ENCODE assay signal across 2 cellular contexts in the genomic region with DNA sequence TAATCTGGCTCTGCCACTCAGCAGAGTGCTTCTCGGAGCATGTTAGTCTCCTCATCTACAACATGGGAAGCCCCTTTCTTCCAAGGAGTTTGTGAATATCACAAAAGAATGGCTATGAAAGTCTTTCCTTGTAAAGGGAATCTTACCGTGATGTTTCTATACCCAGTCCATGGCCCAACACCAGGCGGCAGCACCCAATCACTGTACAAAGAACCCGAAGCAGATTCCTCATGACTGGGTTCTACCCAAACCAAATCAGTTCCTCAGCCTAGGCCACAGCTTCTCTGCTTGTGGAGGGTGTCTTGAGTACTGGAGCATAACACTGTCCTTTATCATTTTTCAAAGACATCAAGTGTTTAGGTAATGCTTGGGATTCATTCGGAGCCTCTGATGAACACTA.
TF ChIP-seq lines count a peak whose summit lies in the region.

No MANE protein-coding gene starts in this region.

TF ChIP-seq in HCT116, 20 proteins besides CTCF, POLR2A, EP300 and RAD21:
- TF ChIP-seq CEBPB (IDR thresholded peaks at IDR 0.05; ENCODE audit: low read depth), result no peak
- no peak for TF ChIP-seq ZFX (IDR thresholded peaks at IDR 0.05)
- no peak for TF ChIP-seq TCF7L2 (IDR thresholded peaks at IDR 0.05; ENCODE audit: borderline replicate concordance, extremely low read depth, insufficient read depth, insufficient read length)
- no peak for TF ChIP-seq JUND (IDR thresholded peaks at IDR 0.05)
- no peak for TF ChIP-seq SP1 (IDR thresholded peaks at IDR 0.05; ENCODE audit: low read depth)
- TF ChIP-seq, protein P1, sequence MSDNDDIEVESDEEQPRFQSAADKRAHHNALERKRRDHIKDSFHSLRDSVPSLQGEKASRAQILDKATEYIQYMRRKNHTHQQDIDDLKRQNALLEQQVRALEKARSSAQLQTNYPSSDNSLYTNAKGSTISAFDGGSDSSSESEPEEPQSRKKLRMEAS (IDR thresholded peaks at IDR 0.05), result no peak
- TF ChIP-seq EGR1 (IDR thresholded peaks at IDR 0.05; ENCODE audit: low read depth), result no peak
- TF ChIP-seq YY1 (IDR thresholded peaks at IDR 0.05; ENCODE audit: extremely low read depth, insufficient replicate concordance, low read depth, low read length), result no peak
- TF ChIP-seq EZH2 (IDR thresholded peaks at IDR 0.05), result no peak
- TF ChIP-seq SIN3A (IDR thresholded peaks at IDR 0.05; ENCODE audit: low read depth), result no peak
- TF ChIP-seq, protein P2, sequence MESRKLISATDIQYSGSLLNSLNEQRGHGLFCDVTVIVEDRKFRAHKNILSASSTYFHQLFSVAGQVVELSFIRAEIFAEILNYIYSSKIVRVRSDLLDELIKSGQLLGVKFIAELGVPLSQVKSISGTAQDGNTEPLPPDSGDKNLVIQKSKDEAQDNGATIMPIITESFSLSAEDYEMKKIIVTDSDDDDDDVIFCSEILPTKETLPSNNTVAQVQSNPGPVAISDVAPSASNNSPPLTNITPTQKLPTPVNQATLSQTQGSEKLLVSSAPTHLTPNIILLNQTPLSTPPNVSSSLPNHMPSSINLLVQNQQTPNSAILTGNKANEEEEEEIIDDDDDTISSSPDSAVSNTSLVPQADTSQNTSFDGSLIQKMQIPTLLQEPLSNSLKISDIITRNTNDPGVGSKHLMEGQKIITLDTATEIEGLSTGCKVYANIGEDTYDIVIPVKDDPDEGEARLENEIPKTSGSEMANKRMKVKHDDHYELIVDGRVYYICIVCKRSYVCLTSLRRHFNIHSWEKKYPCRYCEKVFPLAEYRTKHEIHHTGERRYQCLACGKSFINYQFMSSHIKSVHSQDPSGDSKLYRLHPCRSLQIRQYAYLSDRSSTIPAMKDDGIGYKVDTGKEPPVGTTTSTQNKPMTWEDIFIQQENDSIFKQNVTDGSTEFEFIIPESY (IDR thresholded peaks at IDR 0.05; ENCODE audit: extremely low read depth, insufficient replicate concordance, low read length), result no peak
- TF ChIP-seq SRF (IDR thresholded peaks at IDR 0.05; ENCODE audit: low read depth), result no peak
- no peak for TF ChIP-seq ELF1 (IDR thresholded peaks at IDR 0.05; ENCODE audit: borderline replicate concordance, low read depth)
- no peak for TF ChIP-seq POLR2AphosphoS5 (IDR thresholded peaks at IDR 0.05; ENCODE audit: low read depth, low read length)
- TF ChIP-seq, protein P3, sequence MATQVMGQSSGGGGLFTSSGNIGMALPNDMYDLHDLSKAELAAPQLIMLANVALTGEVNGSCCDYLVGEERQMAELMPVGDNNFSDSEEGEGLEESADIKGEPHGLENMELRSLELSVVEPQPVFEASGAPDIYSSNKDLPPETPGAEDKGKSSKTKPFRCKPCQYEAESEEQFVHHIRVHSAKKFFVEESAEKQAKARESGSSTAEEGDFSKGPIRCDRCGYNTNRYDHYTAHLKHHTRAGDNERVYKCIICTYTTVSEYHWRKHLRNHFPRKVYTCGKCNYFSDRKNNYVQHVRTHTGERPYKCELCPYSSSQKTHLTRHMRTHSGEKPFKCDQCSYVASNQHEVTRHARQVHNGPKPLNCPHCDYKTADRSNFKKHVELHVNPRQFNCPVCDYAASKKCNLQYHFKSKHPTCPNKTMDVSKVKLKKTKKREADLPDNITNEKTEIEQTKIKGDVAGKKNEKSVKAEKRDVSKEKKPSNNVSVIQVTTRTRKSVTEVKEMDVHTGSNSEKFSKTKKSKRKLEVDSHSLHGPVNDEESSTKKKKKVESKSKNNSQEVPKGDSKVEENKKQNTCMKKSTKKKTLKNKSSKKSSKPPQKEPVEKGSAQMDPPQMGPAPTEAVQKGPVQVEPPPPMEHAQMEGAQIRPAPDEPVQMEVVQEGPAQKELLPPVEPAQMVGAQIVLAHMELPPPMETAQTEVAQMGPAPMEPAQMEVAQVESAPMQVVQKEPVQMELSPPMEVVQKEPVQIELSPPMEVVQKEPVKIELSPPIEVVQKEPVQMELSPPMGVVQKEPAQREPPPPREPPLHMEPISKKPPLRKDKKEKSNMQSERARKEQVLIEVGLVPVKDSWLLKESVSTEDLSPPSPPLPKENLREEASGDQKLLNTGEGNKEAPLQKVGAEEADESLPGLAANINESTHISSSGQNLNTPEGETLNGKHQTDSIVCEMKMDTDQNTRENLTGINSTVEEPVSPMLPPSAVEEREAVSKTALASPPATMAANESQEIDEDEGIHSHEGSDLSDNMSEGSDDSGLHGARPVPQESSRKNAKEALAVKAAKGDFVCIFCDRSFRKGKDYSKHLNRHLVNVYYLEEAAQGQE (IDR thresholded peaks at IDR 0.05; ENCODE audit: low read depth), result no peak
- TF ChIP-seq FOSL1 (IDR thresholded peaks at IDR 0.05; ENCODE audit: low read depth), result no peak

TF ChIP-seq in K562, 482 proteins besides CTCF, POLR2A, EP300 and RAD21:
- no peak for TF ChIP-seq BRF1 (IDR thresholded peaks at IDR 0.05; ENCODE audit: borderline replicate concordance, extremely low read depth, insufficient read length)
- TF ChIP-seq, protein P4, sequence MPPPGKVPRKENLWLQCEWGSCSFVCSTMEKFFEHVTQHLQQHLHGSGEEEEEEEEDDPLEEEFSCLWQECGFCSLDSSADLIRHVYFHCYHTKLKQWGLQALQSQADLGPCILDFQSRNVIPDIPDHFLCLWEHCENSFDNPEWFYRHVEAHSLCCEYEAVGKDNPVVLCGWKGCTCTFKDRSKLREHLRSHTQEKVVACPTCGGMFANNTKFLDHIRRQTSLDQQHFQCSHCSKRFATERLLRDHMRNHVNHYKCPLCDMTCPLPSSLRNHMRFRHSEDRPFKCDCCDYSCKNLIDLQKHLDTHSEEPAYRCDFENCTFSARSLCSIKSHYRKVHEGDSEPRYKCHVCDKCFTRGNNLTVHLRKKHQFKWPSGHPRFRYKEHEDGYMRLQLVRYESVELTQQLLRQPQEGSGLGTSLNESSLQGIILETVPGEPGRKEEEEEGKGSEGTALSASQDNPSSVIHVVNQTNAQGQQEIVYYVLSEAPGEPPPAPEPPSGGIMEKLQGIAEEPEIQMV (tag; conservative IDR thresholded peaks at IDR 0.05; ENCODE audit: low read depth), result no peak
- no peak for TF ChIP-seq NCOA4 (IDR thresholded peaks at IDR 0.05; ENCODE audit: partially characterized antibody)
- TF ChIP-seq, protein P5, sequence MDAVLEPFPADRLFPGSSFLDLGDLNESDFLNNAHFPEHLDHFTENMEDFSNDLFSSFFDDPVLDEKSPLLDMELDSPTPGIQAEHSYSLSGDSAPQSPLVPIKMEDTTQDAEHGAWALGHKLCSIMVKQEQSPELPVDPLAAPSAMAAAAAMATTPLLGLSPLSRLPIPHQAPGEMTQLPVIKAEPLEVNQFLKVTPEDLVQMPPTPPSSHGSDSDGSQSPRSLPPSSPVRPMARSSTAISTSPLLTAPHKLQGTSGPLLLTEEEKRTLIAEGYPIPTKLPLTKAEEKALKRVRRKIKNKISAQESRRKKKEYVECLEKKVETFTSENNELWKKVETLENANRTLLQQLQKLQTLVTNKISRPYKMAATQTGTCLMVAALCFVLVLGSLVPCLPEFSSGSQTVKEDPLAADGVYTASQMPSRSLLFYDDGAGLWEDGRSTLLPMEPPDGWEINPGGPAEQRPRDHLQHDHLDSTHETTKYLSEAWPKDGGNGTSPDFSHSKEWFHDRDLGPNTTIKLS (IDR thresholded peaks at IDR 0.05; ENCODE audit: borderline replicate concordance, low read depth), result no peak
- TF ChIP-seq, protein P6, sequence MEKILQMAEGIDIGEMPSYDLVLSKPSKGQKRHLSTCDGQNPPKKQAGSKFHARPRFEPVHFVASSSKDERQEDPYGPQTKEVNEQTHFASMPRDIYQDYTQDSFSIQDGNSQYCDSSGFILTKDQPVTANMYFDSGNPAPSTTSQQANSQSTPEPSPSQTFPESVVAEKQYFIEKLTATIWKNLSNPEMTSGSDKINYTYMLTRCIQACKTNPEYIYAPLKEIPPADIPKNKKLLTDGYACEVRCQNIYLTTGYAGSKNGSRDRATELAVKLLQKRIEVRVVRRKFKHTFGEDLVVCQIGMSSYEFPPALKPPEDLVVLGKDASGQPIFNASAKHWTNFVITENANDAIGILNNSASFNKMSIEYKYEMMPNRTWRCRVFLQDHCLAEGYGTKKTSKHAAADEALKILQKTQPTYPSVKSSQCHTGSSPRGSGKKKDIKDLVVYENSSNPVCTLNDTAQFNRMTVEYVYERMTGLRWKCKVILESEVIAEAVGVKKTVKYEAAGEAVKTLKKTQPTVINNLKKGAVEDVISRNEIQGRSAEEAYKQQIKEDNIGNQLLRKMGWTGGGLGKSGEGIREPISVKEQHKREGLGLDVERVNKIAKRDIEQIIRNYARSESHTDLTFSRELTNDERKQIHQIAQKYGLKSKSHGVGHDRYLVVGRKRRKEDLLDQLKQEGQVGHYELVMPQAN (IDR thresholded peaks at IDR 0.05; ENCODE audit: borderline replicate concordance), result no peak
- TF ChIP-seq GABPB1 (CRISPR knock-in tag; IDR thresholded peaks at IDR 0.05), result no peak
- no peak for TF ChIP-seq ZNF140 (CRISPR knock-in tag; IDR thresholded peaks at IDR 0.05)
- TF ChIP-seq PHF20 (IDR thresholded peaks at IDR 0.05; ENCODE audit: partially characterized antibody), result no peak
- TF ChIP-seq FOXK2 (conservative IDR thresholded peaks at IDR 0.05 in 1 of 2, IDR thresholded peaks at IDR 0.05 in 1 of 2; ENCODE audit: low read depth in 2 of 2), result no peak
TF ChIP-seq in K562: peak in this region for 0.
